In the genomic region with DNA sequence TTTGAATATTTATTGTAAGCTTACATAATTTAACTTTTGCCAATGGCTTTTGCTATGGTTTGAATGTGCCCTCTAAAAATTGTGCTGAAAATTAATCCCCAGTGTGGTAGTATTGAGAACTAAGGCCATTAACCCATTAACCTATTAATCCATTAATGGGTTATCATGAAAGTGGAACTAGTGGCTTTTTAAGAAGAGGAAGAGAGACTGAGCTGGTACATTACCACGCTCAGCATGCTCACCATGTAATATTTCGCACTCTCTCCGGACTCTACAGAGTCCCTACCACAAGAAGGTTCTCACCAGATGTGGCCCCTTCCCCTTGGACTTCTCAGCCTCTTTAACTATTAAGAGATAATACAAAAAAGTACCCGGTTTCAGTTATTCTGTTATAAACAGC, we compare ENCODE assay signal across 24 cellular contexts.
A peak's percentile ranks its signal among the peaks of the same experiment; 100 is the strongest.
DNase-seq lines count a peak whose midpoint lies in the region; ATAC-seq lines count a peak whose summit lies in the region.
"Had no signal": no experiment of that assay in that cellular context is flagged by ENCODE, and none has a peak within 500 bp of the region (broad histone marks: within the 10 kb centered on the region; RNA-seq: fewer than 3 reads in every experiment).

No MANE protein-coding gene starts in this region.

- no peak overlapping the region for H2AK5ac ChIP-seq in mesenchymal stem cell (ENCODE audit: low read length, severe bottlenecking)

- peak; percentile 43 for DNase-seq in MV-4-11 (lab: John Stamatoyannopoulos, UW)
- no peak for DNase-seq in NCI-H2107 treated with DMSO at 0.1 percent for 48 hours (lab: John Stamatoyannopoulos, UW; ENCODE audit: unreplicated experiment)
- no peak for DNase-seq in mesenchymal stem cell
- DNase-seq in right cardiac atrium = no peak
- DNase-seq: C1 segment of cervical spinal cord; Caco-2; CD4-positive, alpha-beta memory T cell; HCEC 1CT; IMR-90; KG1; MM.1S; NCI-H1048; NCI-H1417 treated with DMSO at 0.1 percent for 48 hours; NCI-H187; NCI-H2081 treated with DMSO at 0.1 percent for 48 hours; NCI-H524 treated with DMSO at 0.1 percent for 48 hours; NCI-H774; PC-3; SK-N-SH; SW 1271; T-helper 9 cell had no signal

- H3K36me3 ChIP-seq in mesenchymal stem cell (ENCODE audit: control insufficient read depth in 1 of 2, insufficient read depth in 2 of 2, low read depth in 1 of 2, low read length in 2 of 2) = no peaks in the 10 kb centered on the region

- no peaks in the 10 kb centered on the region for H3K79me1 ChIP-seq in mesenchymal stem cell (replicated peaks; ENCODE audit: low read length, poor library complexity, severe bottlenecking)

- H2BK120ac ChIP-seq in mesenchymal stem cell (ENCODE audit: low read depth, low read length) = no peak overlapping the region

- H3K9ac ChIP-seq in mesenchymal stem cell (ENCODE audit: low read length) = no peak overlapping the region
- H3K9ac ChIP-seq: SK-N-SH had no signal

- H2BK12ac ChIP-seq in mesenchymal stem cell (ENCODE audit: low read length in 2 of 2) = no peak overlapping the region

- no peaks in the 10 kb centered on the region for H3K9me3 ChIP-seq in mesenchymal stem cell (ENCODE audit: control insufficient read depth, low read length)
- H3K9me3 ChIP-seq in right cardiac atrium (ENCODE audit: control insufficient read depth, low read length) = no peaks in the 10 kb centered on the region
- H3K9me3 ChIP-seq: Caco-2, SK-N-SH had no signal

- H3K18ac ChIP-seq in mesenchymal stem cell (ENCODE audit: low read depth in 1 of 2, low read length in 2 of 2) = no peak overlapping the region

- H3K4me3 ChIP-seq in mesenchymal stem cell (ENCODE audit: insufficient read depth in 1 of 2, low read depth in 1 of 2, low read length in 2 of 2) = no peak overlapping the region
- H3K4me3 ChIP-seq in right cardiac atrium (ENCODE audit: low read length) = no peak overlapping the region

- H4K8ac ChIP-seq in mesenchymal stem cell (ENCODE audit: low read length) = no peak overlapping the region

- H3K14ac ChIP-seq in mesenchymal stem cell (ENCODE audit: low read length in 2 of 2) = no peak overlapping the region

- H3K23ac ChIP-seq in mesenchymal stem cell (ENCODE audit: low read length in 2 of 2) = no peak overlapping the region

- peak; percentile 76 for ATAC-seq in GM18867 (IDR thresholded peaks at IDR 0.05; ENCODE audit: unreplicated experiment)
- peak; percentile 63 for ATAC-seq in GM21786 (IDR thresholded peaks at IDR 0.05; ENCODE audit: unreplicated experiment)
- no peak for ATAC-seq in GM18517 (IDR thresholded peaks at IDR 0.05; ENCODE audit: unreplicated experiment)
- ATAC-seq in right cardiac atrium = no peak
- ATAC-seq: PC-3 had no signal

- H3K4me2 ChIP-seq in mesenchymal stem cell (ENCODE audit: low read length, poor library complexity, severe bottlenecking) = no peak overlapping the region
- H3K4me2 ChIP-seq: SK-N-SH had no signal

- H2AFZ ChIP-seq in mesenchymal stem cell (ENCODE audit: low read depth, low read length) = no peak overlapping the region

- H2BK15ac ChIP-seq in mesenchymal stem cell (ENCODE audit: low read depth, poor library complexity, severe bottlenecking) = no peak overlapping the region

- no peaks in the 10 kb centered on the region for H3K4me1 ChIP-seq in mesenchymal stem cell (ENCODE audit: control insufficient read depth, insufficient read depth, low read depth, low read length)
- no peaks in the 10 kb centered on the region for H3K4me1 ChIP-seq in right cardiac atrium (ENCODE audit: control insufficient read depth, insufficient read depth, low read length)
- H3K4me1 ChIP-seq: Caco-2 had no signal

- intact Hi-C loops in right cardiac atrium (cut with DNase I) = no loop called here

- H3K4ac ChIP-seq in mesenchymal stem cell (ENCODE audit: low read depth in 1 of 2, low read length in 2 of 2) = no peak overlapping the region

- no peaks in the 10 kb centered on the region for H3K27me3 ChIP-seq in mesenchymal stem cell (ENCODE audit: control insufficient read depth in 1 of 2, insufficient read depth in 1 of 2, low read length in 2 of 2)
- H3K27me3 ChIP-seq in right cardiac atrium (ENCODE audit: control insufficient read depth, insufficient read depth) = no peaks in the 10 kb centered on the region

- no peak overlapping the region for H3K27ac ChIP-seq in mesenchymal stem cell (ENCODE audit: low read length, poor library complexity, severe bottlenecking)
- no peak overlapping the region for H3K27ac ChIP-seq in right cardiac atrium (ENCODE audit: low read length)

- no peak overlapping the region for H4K91ac ChIP-seq in mesenchymal stem cell (ENCODE audit: low read length)

- no peak overlapping the region for H2BK5ac ChIP-seq in mesenchymal stem cell (ENCODE audit: low read depth, low read length, poor library complexity, severe bottlenecking)

- 100% methylated on average over 2 of the region's 4 CpGs for WGBS in mesenchymal stem cell
- 87% methylated on average over 4 of the region's 4 CpGs for WGBS in right cardiac atrium

Comparison
In these comparisons a context has a peak if more than half of its experiments do, and no peak if none do; other contexts are left out.
1. ATAC-seq: peak in GM18867 (single experiment) and GM21786 (single experiment); none in GM18517 (single experiment) and right cardiac atrium (0 of 2).